In genomic region chr1:196317535-196318522, GRCh38 we compare ENCODE assay signal across 9 cellular contexts.
DNase-seq lines count a peak whose midpoint lies in the region; ATAC-seq lines count a peak whose summit lies in the region.
"Had no signal": no experiment of that assay in that cellular context is flagged by ENCODE, and none has a peak within 500 bp of the region (broad histone marks: within the 10 kb centered on the region; RNA-seq: fewer than 3 reads in every experiment).

No MANE protein-coding gene starts in this region.

- intact Hi-C loops in activated CD4-positive, alpha-beta T cell treated with anti-CD3 and anti-CD28 coated beads for 36 hours (cut with DNase I, micrococcal nuclease), result loop anchor here in 1 of 2 experiments (5.0 kb wide), 1 partner anchor 344 kb away; no protein-coding TSS in a partner anchor

- H3K27me3 Mint-ChIP-seq in activated CD4-positive, alpha-beta T cell treated with anti-CD3 and anti-CD28 coated beads for 36 hours, result peaks cover 1% of the 10 kb centered on the region
- no peaks in the 10 kb centered on the region for H3K27me3 Mint-ChIP-seq in activated CD4-positive, alpha-beta T cell treated with anti-CD3 and anti-CD28 coated beads, Interleukin-2, amount 10 ng/mL, durations not matched to agents 7 days and 5 days
- H3K27me3 Mint-ChIP-seq in effector memory CD8-positive, alpha-beta T cell, result no peaks in the 10 kb centered on the region
- H3K27me3 Mint-ChIP-seq: activated naive CD8-positive, alpha-beta T cell treated with anti-CD3 and anti-CD28 coated beads, Interleukin-2, amount 10 ng/mL, durations not matched to agents 7 days and 5 days had no signal

- no peaks in the 10 kb centered on the region for H3K9me3 Mint-ChIP-seq in activated CD4-positive, alpha-beta T cell treated with anti-CD3 and anti-CD28 coated beads for 36 hours (ENCODE audit: low read depth)
- no peaks in the 10 kb centered on the region for H3K9me3 Mint-ChIP-seq in activated CD4-positive, alpha-beta T cell treated with anti-CD3 and anti-CD28 coated beads, Interleukin-2, amount 10 ng/mL, durations not matched to agents 7 days and 5 days
- H3K9me3 Mint-ChIP-seq in effector memory CD8-positive, alpha-beta T cell, result no peaks in the 10 kb centered on the region
- H3K9me3 Mint-ChIP-seq: activated naive CD8-positive, alpha-beta T cell treated with anti-CD3 and anti-CD28 coated beads, Interleukin-2, amount 10 ng/mL, durations not matched to agents 7 days and 5 days had no signal

- H3K27ac Mint-ChIP-seq in activated CD4-positive, alpha-beta T cell treated with anti-CD3 and anti-CD28 coated beads for 36 hours, result no peak overlapping the region
- H3K27ac Mint-ChIP-seq in activated CD4-positive, alpha-beta T cell treated with anti-CD3 and anti-CD28 coated beads, Interleukin-2, amount 10 ng/mL, durations not matched to agents 7 days and 5 days, result no peak overlapping the region
- no peak overlapping the region for H3K27ac Mint-ChIP-seq in effector memory CD8-positive, alpha-beta T cell
- H3K27ac Mint-ChIP-seq: activated naive CD8-positive, alpha-beta T cell treated with anti-CD3 and anti-CD28 coated beads, Interleukin-2, amount 10 ng/mL, durations not matched to agents 7 days and 5 days had no signal

- POLR2A ChIA-PET in activated CD4-positive, alpha-beta T cell treated with anti-CD3 and anti-CD28 coated beads for 36 hours (lab: Charles Lee), result no interaction called here
- POLR2A ChIA-PET in activated CD4-positive, alpha-beta T cell treated with anti-CD3 and anti-CD28 coated beads, Interleukin-2, amount 10 ng/mL, durations not matched to agents 7 days and 5 days (lab: Charles Lee), result no interaction called here

- H3K36me3 Mint-ChIP-seq in activated CD4-positive, alpha-beta T cell treated with anti-CD3 and anti-CD28 coated beads for 36 hours (ENCODE audit: low read depth), result no peaks in the 10 kb centered on the region
- no peaks in the 10 kb centered on the region for H3K36me3 Mint-ChIP-seq in activated CD4-positive, alpha-beta T cell treated with anti-CD3 and anti-CD28 coated beads, Interleukin-2, amount 10 ng/mL, durations not matched to agents 7 days and 5 days (ENCODE audit: low read depth)
- H3K36me3 Mint-ChIP-seq in effector memory CD8-positive, alpha-beta T cell (ENCODE audit: insufficient read depth), result no peaks in the 10 kb centered on the region
- H3K36me3 Mint-ChIP-seq: activated naive CD8-positive, alpha-beta T cell treated with anti-CD3 and anti-CD28 coated beads, Interleukin-2, amount 10 ng/mL, durations not matched to agents 7 days and 5 days had no signal

- in situ Hi-C loops in T47D (cut with HindIII; ENCODE audit: low pct_unique_long_range_greater_than_20kb, low sequenced_read_pairs), result no loop called here

- CTCF ChIA-PET in activated CD4-positive, alpha-beta T cell treated with anti-CD3 and anti-CD28 coated beads for 36 hours (lab: Charles Lee), result interaction anchor here (0.6 kb wide), 1 partner anchor 11 kb away, joined by 3 read pairs; no protein-coding TSS in a partner anchor
- CTCF ChIA-PET in activated CD4-positive, alpha-beta T cell treated with anti-CD3 and anti-CD28 coated beads, Interleukin-2, amount 10 ng/mL, durations not matched to agents 7 days and 5 days (lab: Charles Lee), result no interaction called here

- peak; percentile 6 for DNase-seq in activated CD4-positive, alpha-beta T cell treated with anti-CD3 and anti-CD28 coated beads for 36 hours
- no peak for DNase-seq in activated CD4-positive, alpha-beta T cell treated with anti-CD3 and anti-CD28 coated beads, Interleukin-2, amount 10 ng/mL, durations not matched to agents 7 days and 5 days
- DNase-seq in NCI-H2171 treated with DMSO at 0.1 percent for 48 hours (lab: John Stamatoyannopoulos, UW), result peak; percentile 49
- peak; percentile 4 to 75 for DNase-seq in T47D (ENCODE audit: low read depth in 1 of 2, low spot score in 1 of 2)
- peak; percentile 16 for DNase-seq in midbrain (lab: John Stamatoyannopoulos, UW)
- DNase-seq in effector memory CD8-positive, alpha-beta T cell, result no peak
- DNase-seq: activated naive CD8-positive, alpha-beta T cell treated with anti-CD3 and anti-CD28 coated beads, Interleukin-2, amount 10 ng/mL, durations not matched to agents 7 days and 5 days had no signal

- no peaks in the 10 kb centered on the region for H3K4me1 Mint-ChIP-seq in activated CD4-positive, alpha-beta T cell treated with anti-CD3 and anti-CD28 coated beads for 36 hours
- no peaks in the 10 kb centered on the region for H3K4me1 Mint-ChIP-seq in activated CD4-positive, alpha-beta T cell treated with anti-CD3 and anti-CD28 coated beads, Interleukin-2, amount 10 ng/mL, durations not matched to agents 7 days and 5 days
- no peaks in the 10 kb centered on the region for H3K4me1 Mint-ChIP-seq in effector memory CD8-positive, alpha-beta T cell (ENCODE audit: low read depth in 2 of 2)
- H3K4me1 Mint-ChIP-seq: activated naive CD8-positive, alpha-beta T cell treated with anti-CD3 and anti-CD28 coated beads, Interleukin-2, amount 10 ng/mL, durations not matched to agents 7 days and 5 days had no signal

- H3K4me3 Mint-ChIP-seq in activated CD4-positive, alpha-beta T cell treated with anti-CD3 and anti-CD28 coated beads for 36 hours, result no peak overlapping the region
- no peak overlapping the region for H3K4me3 Mint-ChIP-seq in activated CD4-positive, alpha-beta T cell treated with anti-CD3 and anti-CD28 coated beads, Interleukin-2, amount 10 ng/mL, durations not matched to agents 7 days and 5 days
- H3K4me3 Mint-ChIP-seq in effector memory CD8-positive, alpha-beta T cell, result no peak overlapping the region
- H3K4me3 Mint-ChIP-seq: activated naive CD8-positive, alpha-beta T cell treated with anti-CD3 and anti-CD28 coated beads, Interleukin-2, amount 10 ng/mL, durations not matched to agents 7 days and 5 days had no signal

- ATAC-seq in activated CD4-positive, alpha-beta T cell treated with anti-CD3 and anti-CD28 coated beads for 36 hours, result no peak
- ATAC-seq in HG03135 (IDR thresholded peaks at IDR 0.05; ENCODE audit: unreplicated experiment) (no peak), HG03457 (IDR thresholded peaks at IDR 0.05; ENCODE audit: unreplicated experiment) (no peak)
- no peak for ATAC-seq in effector memory CD8-positive, alpha-beta T cell (replicated peaks)

Comparison
In these comparisons a context has a peak if more than half of its experiments do, and no peak if none do; other contexts are left out.
1. DNase-seq: peak in activated CD4-positive, alpha-beta T cell treated with anti-CD3 and anti-CD28 coated beads for 36 hours (single experiment), NCI-H2171 treated with DMSO at 0.1 percent for 48 hours (single experiment), T47D (2 of 2) and midbrain (single experiment); none in activated CD4-positive, alpha-beta T cell treated with anti-CD3 and anti-CD28 coated beads, Interleukin-2, amount 10 ng/mL, durations not matched to agents 7 days and 5 days (single experiment) and effector memory CD8-positive, alpha-beta T cell (0 of 3).